1 cellular context compared by ENCODE assay signal in genomic region chr1:8425150-8425780, GRCh38.
TF ChIP-seq lines count a peak whose summit lies in the region.

No MANE protein-coding gene starts in this region.

TF ChIP-seq in GM23338, 12 proteins besides CTCF, POLR2A, EP300 and RAD21 (continued from another document):
- TF ChIP-seq REST (IDR thresholded peaks at IDR 0.05; ENCODE audit: unreplicated experiment) = no peak
TF ChIP-seq in GM23338: peak in this region for 0.
